Comparison of ENCODE assay signal across 8 cellular contexts in the genomic region with DNA sequence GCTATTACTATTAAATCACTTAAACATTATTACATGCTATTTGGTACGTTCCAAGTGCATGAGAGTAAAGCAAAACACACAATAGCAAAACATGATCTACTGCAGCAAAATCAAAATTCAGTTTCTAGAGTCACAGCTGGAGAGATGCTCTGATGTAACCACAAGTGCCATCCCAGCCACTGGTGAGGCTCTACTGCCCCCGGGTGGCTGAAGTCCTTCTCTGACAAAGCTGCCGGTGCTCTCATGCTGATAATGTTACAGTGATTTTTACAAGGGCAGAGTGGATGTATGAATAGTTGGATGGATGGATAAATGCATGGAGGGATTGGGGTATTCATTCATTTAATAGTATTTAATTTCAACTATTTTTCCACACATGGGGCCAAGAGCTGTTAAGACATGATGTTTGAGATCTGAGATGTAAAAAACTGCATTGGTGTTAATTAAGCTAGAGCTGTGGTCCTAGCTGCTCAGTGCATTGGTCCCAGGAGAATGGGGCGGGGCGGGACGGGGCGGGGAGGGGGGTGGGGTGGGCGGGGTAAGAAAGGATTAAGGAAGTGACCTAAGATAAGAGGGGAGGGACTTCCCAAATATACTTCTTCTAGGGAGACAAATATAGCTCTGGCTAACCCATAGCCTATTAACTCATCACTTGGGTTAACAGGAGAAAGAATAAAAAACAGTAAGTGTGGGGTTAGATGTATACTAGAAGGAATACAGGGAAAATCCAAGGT. TPM values are rescaled to one million over a fixed set of nuclear protein-coding genes. Genes with fewer than 3 reads are reported as not detected.
DNase-seq lines count a peak whose midpoint lies in the region; ATAC-seq and TF ChIP-seq lines count a peak whose summit lies in the region.

No MANE protein-coding gene starts in this region.

- no peaks in the 10 kb centered on the region for H3F3A ChIP-seq in SK-N-SH (replicated peaks; ENCODE audit: insufficient read depth)

- DNase-seq in GM06990 (ENCODE audit: extremely low read depth, insufficient read length) (peak; percentile 20), NCI-H1092 treated with DMSO at 0.1 percent for 48 hours (lab: John Stamatoyannopoulos, UW) (peak; percentile 45), SK-N-SH (peak; percentile 86), Right ventricle myocardium inferior (ENCODE audit: missing footprints) (no peak), progenitor cell of endocrine pancreas (ENCODE audit: low spot score, unreplicated experiment) (peak; percentile 64)
- peak; percentile 59 for DNase-seq in activated naive CD8-positive, alpha-beta T cell treated with anti-CD3 and anti-CD28 coated beads for 36 hours

- intact Hi-C loops in Right ventricle myocardium inferior (cut with DNase I): loop anchor here (5.0 kb wide), 1 partner anchor 373 kb away; no protein-coding TSS in a partner anchor

- H3K27me3 ChIP-seq in GM06990 (replicated peaks; ENCODE audit: control insufficient read depth, insufficient read depth, low read length) (no peaks in the 10 kb centered on the region), SK-N-SH (ENCODE audit: insufficient read depth) (peaks cover 9% of the 10 kb centered on the region; the same call in 1 of the 2 replicates)

- H3K36me3 Mint-ChIP-seq in activated naive CD8-positive, alpha-beta T cell treated with anti-CD3 and anti-CD28 coated beads for 36 hours: peaks cover 1% of the 10 kb centered on the region
- no peaks in the 10 kb centered on the region for H3K36me3 Mint-ChIP-seq in progenitor cell of endocrine pancreas (ENCODE audit: insufficient read depth)

- no peak for TF ChIP-seq EP300 in SK-N-SH (IDR thresholded peaks at IDR 0.05; ENCODE audit: borderline replicate concordance in 1 of 2, low read depth in 1 of 2, low read length in 1 of 2)

- H3K4me3 ChIP-seq in GM06990 (replicated peaks; ENCODE audit: low read depth, low read length) (no peak overlapping the region), SK-N-SH (ENCODE audit: low read depth in 2 of 2, low read length in 1 of 2) (peak overlapping the region in 1 of 2 experiments; percentile 24; a peak in 1 of 4 replicates)

- peak; percentile 98 for TF ChIP-seq RAD21 in SK-N-SH (IDR thresholded peaks at IDR 0.05; ENCODE audit: low read length)

- H4K20me1 ChIP-seq in SK-N-SH (ENCODE audit: insufficient read depth): no peaks in the 10 kb centered on the region

- peak; percentile 89 for TF ChIP-seq CTCF in GM06990 (IDR thresholded peaks at IDR 0.05; ENCODE audit: insufficient read depth, low read length, poor library complexity, severe bottlenecking)
- TF ChIP-seq CTCF in SK-N-SH (IDR thresholded peaks at IDR 0.05): peak; percentile 91
- peak; percentile 90 for TF ChIP-seq CTCF in progenitor cell of endocrine pancreas (IDR thresholded peaks at IDR 0.05; ENCODE audit: unreplicated experiment)

- H3K79me2 ChIP-seq in SK-N-SH (ENCODE audit: insufficient read depth): no peaks in the 10 kb centered on the region

- no peak overlapping the region for H3K4me2 ChIP-seq in SK-N-SH

- CTCF ChIA-PET in SK-N-SH (lab: Yijun Ruan, JAX): interaction anchor here (0.6 to 5.4 kb wide), 91 partner anchors 8 to 681 kb away, joined by 3 to 71 read pairs (median 4); no protein-coding TSS in a partner anchor

- H3K27ac ChIP-seq in SK-N-SH (ENCODE audit: low read depth in 2 of 2, low read length in 1 of 2): no peak overlapping the region

- H3K27me3 Mint-ChIP-seq in activated naive CD8-positive, alpha-beta T cell treated with anti-CD3 and anti-CD28 coated beads for 36 hours: peaks cover 43% of the 10 kb centered on the region
- H3K27me3 Mint-ChIP-seq in progenitor cell of endocrine pancreas: peaks cover 12% of the 10 kb centered on the region

- H3K9me3 ChIP-seq in SK-N-SH: no peaks in the 10 kb centered on the region

- H3K4me1 ChIP-seq in SK-N-SH (ENCODE audit: control insufficient read depth in 1 of 2, insufficient read depth in 2 of 2, low read depth in 1 of 2, low read length in 1 of 2): peaks cover 0 to 2% of the 10 kb centered on the region in 2 experiments; a peak in 1 of 4 replicates

- no peaks in the 10 kb centered on the region for H3K36me3 ChIP-seq in GM06990 (ENCODE audit: control insufficient read depth, insufficient read depth, low read length)
- H3K36me3 ChIP-seq in SK-N-SH (replicated peaks in 1 of 2; ENCODE audit: control insufficient read depth in 1 of 2, insufficient read depth in 2 of 2, low read length in 1 of 2): no peaks in the 10 kb centered on the region

- no peak overlapping the region for H3K4me3 Mint-ChIP-seq in activated naive CD8-positive, alpha-beta T cell treated with anti-CD3 and anti-CD28 coated beads for 36 hours
- no peak overlapping the region for H3K4me3 Mint-ChIP-seq in progenitor cell of endocrine pancreas (ENCODE audit: low read depth)

- H2AFZ ChIP-seq in SK-N-SH (ENCODE audit: low read depth): no peak overlapping the region

- H3K9ac ChIP-seq in SK-N-SH: no peak overlapping the region

- H3K4me1 Mint-ChIP-seq in activated naive CD8-positive, alpha-beta T cell treated with anti-CD3 and anti-CD28 coated beads for 36 hours: no peaks in the 10 kb centered on the region
- H3K4me1 Mint-ChIP-seq in progenitor cell of endocrine pancreas (ENCODE audit: low read depth): no peaks in the 10 kb centered on the region

- ATAC-seq in Right ventricle myocardium inferior: peak; percentile 86
- no peak for ATAC-seq in GM18870 (IDR thresholded peaks at IDR 0.05; ENCODE audit: unreplicated experiment)
- no peak for ATAC-seq in GM21360 (IDR thresholded peaks at IDR 0.05; ENCODE audit: unreplicated experiment)

- POLR2A ChIA-PET in SK-N-SH (lab: Yijun Ruan, JAX): interaction anchor here (1.1 kb wide), 2 partner anchors 106 to 365 kb away, joined by 3 read pairs; no protein-coding TSS in a partner anchor

- peaks cover 2% of the 10 kb centered on the region for H3K9me3 Mint-ChIP-seq in activated naive CD8-positive, alpha-beta T cell treated with anti-CD3 and anti-CD28 coated beads for 36 hours
- H3K9me3 Mint-ChIP-seq in progenitor cell of endocrine pancreas (ENCODE audit: low read depth): peaks cover 4% of the 10 kb centered on the region

- under 1% methylated on average over 8 of the region's 8 CpGs for WGBS in SK-N-SH (ENCODE audit: low lambda C conversion rate)

- no peaks in the 10 kb centered on the region for H3K9me2 ChIP-seq in SK-N-SH

- no peak overlapping the region for H3K27ac Mint-ChIP-seq in activated naive CD8-positive, alpha-beta T cell treated with anti-CD3 and anti-CD28 coated beads for 36 hours
- H3K27ac Mint-ChIP-seq in progenitor cell of endocrine pancreas: no peak overlapping the region

TF ChIP-seq in SK-N-SH, 30 proteins besides CTCF, POLR2A, EP300 and RAD21 (continues in another document):
- TF ChIP-seq MXI1 (IDR thresholded peaks at IDR 0.05; ENCODE audit: low read depth, low read length) (peak; percentile 58; the same call in 1 of the 2 replicates), JUND (IDR thresholded peaks at IDR 0.05) (no peak), CHD2 (IDR thresholded peaks at IDR 0.05; ENCODE audit: low read length, partially characterized antibody) (peak; percentile 39), YY1 (IDR thresholded peaks at IDR 0.05; ENCODE audit: low read depth) (no peak), POLR2AphosphoS5 (IDR thresholded peaks at IDR 0.05; ENCODE audit: low read depth, low read length) (no peak), NFIC (IDR thresholded peaks at IDR 0.05; ENCODE audit: borderline replicate concordance) (no peak), ELF1 (IDR thresholded peaks at IDR 0.05) (no peak), USF1 (IDR thresholded peaks at IDR 0.05; ENCODE audit: borderline replicate concordance, low read depth) (no peak)
- TF ChIP-seq, protein P1, sequence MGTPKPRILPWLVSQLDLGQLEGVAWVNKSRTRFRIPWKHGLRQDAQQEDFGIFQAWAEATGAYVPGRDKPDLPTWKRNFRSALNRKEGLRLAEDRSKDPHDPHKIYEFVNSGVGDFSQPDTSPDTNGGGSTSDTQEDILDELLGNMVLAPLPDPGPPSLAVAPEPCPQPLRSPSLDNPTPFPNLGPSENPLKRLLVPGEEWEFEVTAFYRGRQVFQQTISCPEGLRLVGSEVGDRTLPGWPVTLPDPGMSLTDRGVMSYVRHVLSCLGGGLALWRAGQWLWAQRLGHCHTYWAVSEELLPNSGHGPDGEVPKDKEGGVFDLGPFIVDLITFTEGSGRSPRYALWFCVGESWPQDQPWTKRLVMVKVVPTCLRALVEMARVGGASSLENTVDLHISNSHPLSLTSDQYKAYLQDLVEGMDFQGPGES (IDR thresholded peaks at IDR 0.05; ENCODE audit: low read depth, low read length): no peak
- TF ChIP-seq, protein P2, sequence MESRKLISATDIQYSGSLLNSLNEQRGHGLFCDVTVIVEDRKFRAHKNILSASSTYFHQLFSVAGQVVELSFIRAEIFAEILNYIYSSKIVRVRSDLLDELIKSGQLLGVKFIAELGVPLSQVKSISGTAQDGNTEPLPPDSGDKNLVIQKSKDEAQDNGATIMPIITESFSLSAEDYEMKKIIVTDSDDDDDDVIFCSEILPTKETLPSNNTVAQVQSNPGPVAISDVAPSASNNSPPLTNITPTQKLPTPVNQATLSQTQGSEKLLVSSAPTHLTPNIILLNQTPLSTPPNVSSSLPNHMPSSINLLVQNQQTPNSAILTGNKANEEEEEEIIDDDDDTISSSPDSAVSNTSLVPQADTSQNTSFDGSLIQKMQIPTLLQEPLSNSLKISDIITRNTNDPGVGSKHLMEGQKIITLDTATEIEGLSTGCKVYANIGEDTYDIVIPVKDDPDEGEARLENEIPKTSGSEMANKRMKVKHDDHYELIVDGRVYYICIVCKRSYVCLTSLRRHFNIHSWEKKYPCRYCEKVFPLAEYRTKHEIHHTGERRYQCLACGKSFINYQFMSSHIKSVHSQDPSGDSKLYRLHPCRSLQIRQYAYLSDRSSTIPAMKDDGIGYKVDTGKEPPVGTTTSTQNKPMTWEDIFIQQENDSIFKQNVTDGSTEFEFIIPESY (IDR thresholded peaks at IDR 0.05; ENCODE audit: borderline replicate concordance, low read depth): no peak

RNA-seq across cellular contexts. Expression of gene SPESP1, which starts 5.3 kb away (rescaled TPM):
- not detected in 2 replicates for polyA plus RNA-seq in SK-N-SH (2012; rRNA removed)
- polyA plus RNA-seq in SK-N-SH (2012; cell fraction: cytosol; rRNA removed): not detected in 2 replicates
- not detected in 2 replicates for polyA plus RNA-seq in SK-N-SH (2012; cell fraction: nucleus; rRNA removed)
- 1 to 10 TPM; 1.1 to 1.4 TPM for total RNA-seq in activated naive CD8-positive, alpha-beta T cell treated with anti-CD3 and anti-CD28 coated beads for 36 hours
- 4.0 TPM for total RNA-seq in Right ventricle myocardium inferior
- total RNA-seq in progenitor cell of endocrine pancreas: not detected in 2 replicates
